In genomic region chr14:91055016-91055415, GRCh38 we compare ENCODE assay signal across 26 cellular contexts.
"Had no signal": no experiment of that assay in that cellular context is flagged by ENCODE, and none has a peak within 500 bp of the region (broad histone marks: within the 10 kb centered on the region; RNA-seq: fewer than 3 reads in every experiment).

No MANE protein-coding gene starts in this region.

- ATAC-seq: effector memory CD8-positive, alpha-beta T cell; gastrocnemius medialis; psoas muscle; right lobe of liver; stimulated activated naive B cell treated with anti-CD40 and anti-IgM and Interleukin-4, amounts not matched to agents 10 μg/mL and 1 μg/mL and 100 μg/mL, for 72 hours; stimulated activated naive CD8-positive, alpha-beta T cell treated with anti-CD3 and anti-CD28 coated beads, Interleukin-15, amount 100 ng/mL, for 72 hours had no signal

- H3K27me3 Mint-ChIP-seq: dendritic cell treated with granulocyte-macrophage colony-stimulating factor and Interleukin-4, amounts not matched to agents 40 ng/mL and 50 ng/mL, for 4 days; effector memory CD8-positive, alpha-beta T cell; naive B cell; stimulated activated naive B cell treated with anti-CD40 and anti-IgM and Interleukin-4, amounts not matched to agents 10 μg/mL and 1 μg/mL and 100 μg/mL, for 72 hours; stimulated activated naive CD8-positive, alpha-beta T cell treated with anti-CD3 and anti-CD28 coated beads, Interleukin-15, amount 100 ng/mL, for 72 hours had no signal

- H3K27ac Mint-ChIP-seq: dendritic cell treated with granulocyte-macrophage colony-stimulating factor and Interleukin-4, amounts not matched to agents 40 ng/mL and 50 ng/mL, for 4 days; nephron; stimulated activated naive B cell treated with anti-CD40 and anti-IgM and Interleukin-4, amounts not matched to agents 10 μg/mL and 1 μg/mL and 100 μg/mL, for 72 hours; stimulated activated naive CD8-positive, alpha-beta T cell treated with anti-CD3 and anti-CD28 coated beads, Interleukin-15, amount 100 ng/mL, for 72 hours had no signal

- H3K9me3 ChIP-seq: esophagus muscularis mucosa, gastrocnemius medialis, left ventricle myocardium inferior, psoas muscle, right lobe of liver, spleen, thoracic aorta, transverse colon had no signal

- H3K4me3 ChIP-seq: esophagus muscularis mucosa, gastrocnemius medialis, left ventricle myocardium inferior, lung, psoas muscle, right lobe of liver, spleen, thoracic aorta, transverse colon had no signal

- H3K27me3 ChIP-seq: esophagus muscularis mucosa, gastrocnemius medialis, right lobe of liver, spleen, transverse colon had no signal

- H3K27ac ChIP-seq: epithelial cell of prostate, gastrocnemius medialis, left ventricle myocardium inferior, parathyroid adenoma, psoas muscle, right lobe of liver, spleen, thoracic aorta had no signal

- H3K4me3 Mint-ChIP-seq: dendritic cell treated with granulocyte-macrophage colony-stimulating factor and Interleukin-4, amounts not matched to agents 40 ng/mL and 50 ng/mL, for 4 days; effector memory CD8-positive, alpha-beta T cell; immature natural killer cell; nephron; stimulated activated naive B cell treated with anti-CD40 and anti-IgM and Interleukin-4, amounts not matched to agents 10 μg/mL and 1 μg/mL and 100 μg/mL, for 72 hours; stimulated activated naive CD8-positive, alpha-beta T cell treated with anti-CD3 and anti-CD28 coated beads, Interleukin-15, amount 100 ng/mL, for 72 hours had no signal

- H2AFZ ChIP-seq: parathyroid adenoma had no signal

- H3K36me3 ChIP-seq: esophagus muscularis mucosa, gastrocnemius medialis, left ventricle myocardium inferior, right lobe of liver, spleen, thoracic aorta, transverse colon had no signal

- H3K9ac ChIP-seq: parathyroid adenoma had no signal

- DNase-seq: effector memory CD8-positive, alpha-beta T cell; gastrocnemius medialis; glutamatergic neuron; immature natural killer cell; left ventricle myocardium inferior; mesenchymal stem cell; midbrain; naive B cell; psoas muscle; retina; right lobe of liver; spleen; stimulated activated CD4-positive, alpha-beta T cell treated with anti-CD3 and anti-CD28 coated beads, Interleukin-15, amount 100 ng/mL, for 24 hours; stimulated activated CD4-positive, alpha-beta T cell treated with anti-CD3 and anti-CD28 coated beads, Interleukin-1b, Interleukin-23, amount 100 ng/mL, for 48 hours; stimulated activated CD4-positive, alpha-beta T cell treated with anti-CD3 and anti-CD28 coated beads, Interleukin-4, amount 100 ng/mL, for 24 hours; stimulated activated naive B cell treated with anti-CD40 and anti-IgM and Interleukin-4, amounts not matched to agents 10 μg/mL and 1 μg/mL and 100 μg/mL, for 72 hours; stimulated activated naive CD8-positive, alpha-beta T cell treated with anti-CD3 and anti-CD28 coated beads, Interleukin-15, amount 100 ng/mL, for 72 hours; substantia nigra; transverse colon had no signal

- H3K9me3 Mint-ChIP-seq: dendritic cell treated with granulocyte-macrophage colony-stimulating factor and Interleukin-4, amounts not matched to agents 40 ng/mL and 50 ng/mL, for 4 days; effector memory CD8-positive, alpha-beta T cell; immature natural killer cell; naive B cell; nephron; stimulated activated naive B cell treated with anti-CD40 and anti-IgM and Interleukin-4, amounts not matched to agents 10 μg/mL and 1 μg/mL and 100 μg/mL, for 72 hours; stimulated activated naive CD8-positive, alpha-beta T cell treated with anti-CD3 and anti-CD28 coated beads, Interleukin-15, amount 100 ng/mL, for 72 hours had no signal
